9 cellular contexts compared by ENCODE assay signal in genomic region chr2:238573065-238573778, GRCh38.
DNase-seq lines count a peak whose midpoint lies in the region; ATAC-seq and TF ChIP-seq lines count a peak whose summit lies in the region.
"Had no signal": no experiment of that assay in that cellular context is flagged by ENCODE, and none has a peak within 500 bp of the region (broad histone marks: within the 10 kb centered on the region; RNA-seq: fewer than 3 reads in every experiment).

No MANE protein-coding gene starts in this region.

- no peaks in the 10 kb centered on the region for H3K9me3 Mint-ChIP-seq in activated naive CD8-positive, alpha-beta T cell treated with anti-CD3 and anti-CD28 coated beads, Interleukin-2, amount 50 U/mL, for 24 hours
- H3K9me3 Mint-ChIP-seq: activated naive CD4-positive, alpha-beta T cell treated with anti-CD3 and anti-CD28 coated beads, Interleukin-2, amount 50 U/mL, for 72 hours had no signal

- no peak overlapping the region for H3K4me3 Mint-ChIP-seq in activated naive CD8-positive, alpha-beta T cell treated with anti-CD3 and anti-CD28 coated beads, Interleukin-2, amount 50 U/mL, for 24 hours

- peak; percentile 95 for DNase-seq in H7
- peak; percentile 23 for DNase-seq in activated naive CD8-positive, alpha-beta T cell treated with anti-CD3 and anti-CD28 coated beads, Interleukin-2, amount 50 U/mL, for 24 hours
- DNase-seq in mesenteric fat pad (ENCODE audit: low spot score): peak; percentile 79
- DNase-seq in NCI-H2171 treated with DMSO at 0.1 percent for 48 hours (lab: John Stamatoyannopoulos, UW): no peak

- TF ChIP-seq CTCF in C4-2B (conservative IDR thresholded peaks at IDR 0.05): peak; percentile 82

- no peak overlapping the region for H3K27ac ChIP-seq in C4-2B

- no peak for ATAC-seq in activated naive CD8-positive, alpha-beta T cell treated with anti-CD3 and anti-CD28 coated beads, Interleukin-2, amount 50 U/mL, for 24 hours
- ATAC-seq in HG03045 (IDR thresholded peaks at IDR 0.05; ENCODE audit: unreplicated experiment): no peak
- no peak for ATAC-seq in GM18511 (IDR thresholded peaks at IDR 0.05; ENCODE audit: unreplicated experiment)
- ATAC-seq in HG02870 (IDR thresholded peaks at IDR 0.05; ENCODE audit: unreplicated experiment): no peak

- H3K4me1 Mint-ChIP-seq in activated naive CD8-positive, alpha-beta T cell treated with anti-CD3 and anti-CD28 coated beads, Interleukin-2, amount 50 U/mL, for 24 hours: no peaks in the 10 kb centered on the region

- peaks cover 6% of the 10 kb centered on the region for H3K27me3 Mint-ChIP-seq in activated naive CD8-positive, alpha-beta T cell treated with anti-CD3 and anti-CD28 coated beads, Interleukin-2, amount 50 U/mL, for 24 hours

- H3K27me3 ChIP-seq in H7 (ENCODE audit: control insufficient read depth, insufficient read depth, low read length): no peaks in the 10 kb centered on the region

- H3K36me3 ChIP-seq in H7 (replicated peaks; ENCODE audit: control insufficient read depth, insufficient read depth, low read length): no peaks in the 10 kb centered on the region

- H3K4me3 ChIP-seq in H7 (ENCODE audit: insufficient read depth, low read depth, low read length): no peak overlapping the region

- no peak overlapping the region for H3K27ac Mint-ChIP-seq in activated naive CD8-positive, alpha-beta T cell treated with anti-CD3 and anti-CD28 coated beads, Interleukin-2, amount 50 U/mL, for 24 hours
- H3K27ac Mint-ChIP-seq: activated naive CD4-positive, alpha-beta T cell treated with anti-CD3 and anti-CD28 coated beads, Interleukin-2, amount 50 U/mL, for 72 hours had no signal

- no peaks in the 10 kb centered on the region for H3K36me3 Mint-ChIP-seq in activated naive CD8-positive, alpha-beta T cell treated with anti-CD3 and anti-CD28 coated beads, Interleukin-2, amount 50 U/mL, for 24 hours (ENCODE audit: low read depth)
- H3K36me3 Mint-ChIP-seq: activated naive CD4-positive, alpha-beta T cell treated with anti-CD3 and anti-CD28 coated beads, Interleukin-2, amount 50 U/mL, for 72 hours had no signal
